ENCODE assay signal across 10 cellular contexts in the genomic region with DNA sequence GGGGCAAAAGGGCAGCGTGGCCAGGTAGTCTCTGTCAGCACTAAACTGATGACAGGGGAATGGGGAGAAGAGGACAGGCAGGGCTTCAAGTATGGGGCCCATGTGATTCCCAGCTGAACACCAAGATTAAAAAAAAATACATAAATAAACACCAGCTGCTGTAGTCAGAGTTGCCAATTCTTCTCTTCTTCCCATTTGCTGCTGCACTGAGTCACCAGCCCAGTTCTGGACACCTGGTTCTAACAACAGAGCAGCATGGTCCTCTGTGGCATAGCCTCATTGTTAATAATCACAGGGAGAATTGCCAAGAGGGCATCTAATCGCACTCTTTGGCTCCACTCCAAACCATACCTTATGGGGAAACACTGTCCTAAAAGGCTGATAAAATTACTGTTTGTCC. TPM values are rescaled to one million over a fixed set of nuclear protein-coding genes. Genes with fewer than 3 reads are reported as not detected.
A peak's percentile ranks its signal among the peaks of the same experiment; 100 is the strongest.
DNase-seq lines count a peak whose midpoint lies in the region; ATAC-seq and TF ChIP-seq lines count a peak whose summit lies in the region.
"Had no signal": no experiment of that assay in that cellular context is flagged by ENCODE, and none has a peak within 500 bp of the region (broad histone marks: within the 10 kb centered on the region; RNA-seq: fewer than 3 reads in every experiment).

No MANE protein-coding gene starts in this region.

- H2BK20ac ChIP-seq in H9 (ENCODE audit: low read depth, low read length, poor library complexity, severe bottlenecking): peak overlapping the region; percentile 7

- no peak overlapping the region for H3K18ac ChIP-seq in H9 (ENCODE audit: insufficient read length, low read depth, low read length)

- H4K8ac ChIP-seq in H9 (replicated peaks; ENCODE audit: insufficient read length, low read depth, low read length): no peak overlapping the region

- H3K23me2 ChIP-seq in H9 (ENCODE audit: insufficient read length, low read depth, low read length, poor library complexity, severe bottlenecking): no peaks in the 10 kb centered on the region

- no peaks in the 10 kb centered on the region for H3K9me3 Mint-ChIP-seq in H9

- H4K5ac ChIP-seq in H9 (ENCODE audit: insufficient read length, low read depth, low read length): no peak overlapping the region

- peaks cover 10% of the 10 kb centered on the region for H3K79me1 ChIP-seq in H9 (ENCODE audit: insufficient read depth, low read depth, low read length, poor library complexity, severe bottlenecking)

- DNase-seq in H9 (no peak), NCI-H2227 treated with DMSO at 0.1 percent for 48 hours (lab: John Stamatoyannopoulos, UW) (peak; percentile 47), pulmonary artery endothelial cell (ENCODE audit: low read depth, low spot score) (peak; percentile 27), coronary artery (ENCODE audit: low spot score) (no peak)
- DNase-seq: T-helper 17 cell had no signal

- H3K4me1 ChIP-seq in H9 (ENCODE audit: insufficient read depth, low read length): peaks cover 11% of the 10 kb centered on the region; the same call in 1 of the 2 replicates

- H3K27ac Mint-ChIP-seq in H9: peak overlapping the region in 1 of 3 experiments; percentile 91; a peak in 2 of 7 replicates
- H3K27ac Mint-ChIP-seq: T-helper 17 cell had no signal

- WGBS in H9 (ENCODE audit: extremely low coverage, insufficient read length, low lambda C conversion rate): no CpG with 5 or more reads among the region's 2 CpGs

- no peak overlapping the region for H3K4me3 ChIP-seq in coronary artery
- H3K4me3 ChIP-seq: GM12878 had no signal

- no peak overlapping the region for H3K27ac ChIP-seq in H9 (ENCODE audit: insufficient read length, low read depth, low read length)
- peak overlapping the region; percentile 91 for H3K27ac ChIP-seq in cingulate gyrus (ENCODE audit: low read depth, low read length)
- H3K27ac ChIP-seq in coronary artery: no peak overlapping the region

- peaks cover 42% of the 10 kb centered on the region in 2 experiments for H3K4me1 Mint-ChIP-seq in H9
- H3K4me1 Mint-ChIP-seq: T-helper 17 cell had no signal

- peaks cover 0 to 5% (median 0%) of the 10 kb centered on the region in 3 experiments; a peak in 1 of 7 replicates for H3K36me3 Mint-ChIP-seq in H9 (ENCODE audit: insufficient read depth in 1 of 3, low read depth in 3 of 3)

- H3K27me3 ChIP-seq in H9 (ENCODE audit: insufficient read depth, low read length): no peaks in the 10 kb centered on the region

- no peaks in the 10 kb centered on the region; the same call in 1 of the 2 replicates for H3K79me2 ChIP-seq in H9 (ENCODE audit: insufficient read depth, low read length)

- no peaks in the 10 kb centered on the region for H4K20me1 ChIP-seq in H9 (ENCODE audit: control insufficient read depth, insufficient read depth, insufficient read length)

- no peak overlapping the region for H2AK5ac ChIP-seq in H9 (ENCODE audit: insufficient read length, low read length)

- no peak overlapping the region for H3T11ph ChIP-seq in H9 (ENCODE audit: low read length)

- no peak overlapping the region for H2AFZ ChIP-seq in H9 (ENCODE audit: low read length)

- H3K4ac ChIP-seq in H9 (ENCODE audit: low read depth, low read length): no peak overlapping the region

- H3K27me3 Mint-ChIP-seq in H9 (ENCODE audit: low read depth): no peaks in the 10 kb centered on the region

- no peak overlapping the region for H2BK120ac ChIP-seq in H9 (ENCODE audit: low read depth, low read length, poor library complexity, severe bottlenecking)

- ATAC-seq in HG03196 (IDR thresholded peaks at IDR 0.05; ENCODE audit: unreplicated experiment) (no peak), GM18861 (IDR thresholded peaks at IDR 0.05; ENCODE audit: unreplicated experiment) (no peak), GM18511 (IDR thresholded peaks at IDR 0.05; ENCODE audit: unreplicated experiment) (no peak)
- ATAC-seq: GM12878, T-helper 17 cell had no signal

- no peaks in the 10 kb centered on the region for H3K9me3 ChIP-seq in H9 (ENCODE audit: control insufficient read depth, low read depth, low read length)

- H2BK12ac ChIP-seq in H9 (ENCODE audit: insufficient read length, low read depth, low read length): no peak overlapping the region

- H3K56ac ChIP-seq in H9 (ENCODE audit: insufficient read length, low read depth, low read length): no peak overlapping the region

- no peak overlapping the region for H2BK5ac ChIP-seq in H9 (ENCODE audit: insufficient read length, low read length)

- H3K4me3 Mint-ChIP-seq in H9: no peak overlapping the region
- H3K4me3 Mint-ChIP-seq: T-helper 17 cell had no signal

- no peak overlapping the region for H3K9ac ChIP-seq in H9 (ENCODE audit: extremely low read depth, insufficient read length, low read length)

- no peak overlapping the region for H3K4me2 ChIP-seq in H9 (ENCODE audit: insufficient read depth, insufficient read length, low read length)

- no peak overlapping the region for H4K91ac ChIP-seq in H9 (ENCODE audit: insufficient read length, low read depth, low read length)

- no peak overlapping the region for H3K23ac ChIP-seq in H9 (ENCODE audit: insufficient read length, low read depth, low read length)

- TF ChIP-seq CTCF in H9 (conservative IDR thresholded peaks at IDR 0.05) (no peak), coronary artery (IDR thresholded peaks at IDR 0.05) (no peak)

- no peak overlapping the region for H3K14ac ChIP-seq in H9 (ENCODE audit: insufficient read depth, low read length)

- H2BK15ac ChIP-seq in H9 (ENCODE audit: low read depth, low read length): no peak overlapping the region

RNA-seq across cellular contexts. Expression of gene PPM1H, which starts 15.1 kb away (rescaled TPM):
- total RNA-seq in H9 (2021) (21.1 and 22.1 TPM in 2 replicates), pulmonary artery endothelial cell (3.9 and 4.1 TPM in 2 replicates)

Comparison
In these comparisons a context has a peak if more than half of its experiments do, and no peak if none do; other contexts are left out.
1. DNase-seq: peak in NCI-H2227 treated with DMSO at 0.1 percent for 48 hours (single experiment) and pulmonary artery endothelial cell (single experiment); none in H9 (single experiment) and coronary artery (single experiment).